In the genomic region with DNA sequence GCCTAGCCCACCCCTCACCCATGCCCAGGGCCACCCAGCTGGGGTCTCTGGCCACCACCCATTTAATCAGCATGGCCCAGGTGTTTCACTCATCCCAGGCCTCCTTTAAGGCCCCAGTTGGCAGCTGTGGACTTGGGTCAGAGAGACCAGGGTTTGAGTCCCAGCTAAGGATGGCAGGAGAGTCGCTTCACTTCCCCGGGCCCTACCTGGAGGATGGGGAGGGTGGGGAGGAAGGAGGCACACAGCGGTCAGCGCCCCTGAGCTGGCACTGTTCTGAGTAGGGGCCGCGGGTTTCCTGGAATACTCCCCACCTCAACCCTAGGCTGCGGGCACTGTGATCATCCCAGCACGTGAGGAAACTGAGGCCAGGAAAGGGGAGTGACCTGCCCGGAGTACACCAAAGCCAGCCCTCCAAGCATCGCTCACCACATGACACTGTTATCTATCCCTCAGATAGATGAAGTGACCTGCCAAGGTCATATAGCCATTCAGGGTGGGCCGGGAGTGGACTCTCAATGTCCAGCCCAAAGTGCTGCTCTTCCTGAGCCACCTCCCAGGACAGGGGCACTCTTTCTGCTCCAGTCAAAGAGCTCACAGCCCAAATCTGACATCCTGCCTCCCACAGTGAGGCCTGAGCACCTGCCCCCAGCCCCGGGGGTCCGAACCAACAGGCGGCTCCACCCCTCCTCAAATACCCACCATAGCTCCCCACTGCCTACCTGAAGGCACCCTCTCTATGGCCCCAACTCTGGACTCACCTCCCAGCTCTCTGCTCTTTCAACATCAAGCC, we compare ENCODE assay signal across 1 cellular context.
TF ChIP-seq lines count a peak whose summit lies in the region.

No MANE protein-coding gene starts in this region.

TF ChIP-seq in K562, 482 proteins besides CTCF, POLR2A, EP300 and RAD21:
- TF ChIP-seq ESRRA (IDR thresholded peaks at IDR 0.05; ENCODE audit: borderline replicate concordance, low read depth) (peak; percentile 28; the same call in 1 of the 2 replicates), KHSRP (IDR thresholded peaks at IDR 0.05) (no peak), RBFOX2 (IDR thresholded peaks at IDR 0.05; ENCODE audit: low read depth, low read length) (peak; percentile 35; the same call in 1 of the 2 replicates), MEF2D (tag; conservative IDR thresholded peaks at IDR 0.05; ENCODE audit: low read depth) (no peak), EHMT2 (IDR thresholded peaks at IDR 0.05) (no peak), RBM22 (IDR thresholded peaks at IDR 0.05; ENCODE audit: low read depth, low read length, poor library complexity, severe bottlenecking) (no peak)
- TF ChIP-seq, protein P1, sequence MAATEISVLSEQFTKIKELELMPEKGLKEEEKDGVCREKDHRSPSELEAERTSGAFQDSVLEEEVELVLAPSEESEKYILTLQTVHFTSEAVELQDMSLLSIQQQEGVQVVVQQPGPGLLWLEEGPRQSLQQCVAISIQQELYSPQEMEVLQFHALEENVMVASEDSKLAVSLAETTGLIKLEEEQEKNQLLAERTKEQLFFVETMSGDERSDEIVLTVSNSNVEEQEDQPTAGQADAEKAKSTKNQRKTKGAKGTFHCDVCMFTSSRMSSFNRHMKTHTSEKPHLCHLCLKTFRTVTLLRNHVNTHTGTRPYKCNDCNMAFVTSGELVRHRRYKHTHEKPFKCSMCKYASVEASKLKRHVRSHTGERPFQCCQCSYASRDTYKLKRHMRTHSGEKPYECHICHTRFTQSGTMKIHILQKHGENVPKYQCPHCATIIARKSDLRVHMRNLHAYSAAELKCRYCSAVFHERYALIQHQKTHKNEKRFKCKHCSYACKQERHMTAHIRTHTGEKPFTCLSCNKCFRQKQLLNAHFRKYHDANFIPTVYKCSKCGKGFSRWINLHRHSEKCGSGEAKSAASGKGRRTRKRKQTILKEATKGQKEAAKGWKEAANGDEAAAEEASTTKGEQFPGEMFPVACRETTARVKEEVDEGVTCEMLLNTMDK (IDR thresholded peaks at IDR 0.05; ENCODE audit: borderline replicate concordance, insufficient read depth, low read depth, low read length, poor library complexity, severe bottlenecking), result no peak
- TF ChIP-seq, protein P2, sequence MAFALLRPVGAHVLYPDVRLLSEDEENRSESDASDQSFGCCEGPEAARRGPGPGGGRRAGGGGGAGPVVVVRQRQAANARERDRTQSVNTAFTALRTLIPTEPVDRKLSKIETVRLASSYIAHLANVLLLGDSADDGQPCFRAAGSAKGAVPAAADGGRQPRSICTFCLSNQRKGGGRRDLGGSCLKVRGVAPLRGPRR (CRISPR knock-in tag; IDR thresholded peaks at IDR 0.05), result no peak
